15 cellular contexts compared by ENCODE assay signal in genomic region chr13:113291129-113291528, GRCh38. TPM values are rescaled to one million over a fixed set of nuclear protein-coding genes. Genes with fewer than 3 reads are reported as not detected.
DNase-seq lines count a peak whose midpoint lies in the region; ATAC-seq and TF ChIP-seq lines count a peak whose summit lies in the region.
"Had no signal": no experiment of that assay in that cellular context is flagged by ENCODE, and none has a peak within 500 bp of the region (broad histone marks: within the 10 kb centered on the region; RNA-seq: fewer than 3 reads in every experiment).

No MANE protein-coding gene starts in this region.

- no peak for DNase-seq in natural killer cell
- DNase-seq in natural killer cell treated with Interleukin-12 subunit alpha and Interleukin-12 subunit beta and Interleukin-15 and Interleukin-18, amount 100 ng/mL, for 72 hours (ENCODE audit: low spot score): no peak
- no peak for DNase-seq in activated B cell treated with CpG ODN at 0.5 μM for 24 hours
- no peak for DNase-seq in nephron progenitor cell
- DNase-seq in type B pancreatic cell (ENCODE audit: extremely low spot score, unreplicated experiment): no peak
- no peak for DNase-seq in DMS 273 treated with DMSO at 0.1 percent for 48 hours (lab: John Stamatoyannopoulos, UW)
- DNase-seq in activated CD8-positive, alpha-beta memory T cell treated with anti-CD3 and anti-CD28 coated beads, Interleukin-2, amount 50 U/mL, for 4 hours: no peak
- DNase-seq: DND-41, GDM1, GOT3, NCI-H1092, NCI-H2107, NCI-H345, SHP77 treated with DMSO at 0.1 percent for 48 hours had no signal

- POLR2A ChIA-PET in activated B cell treated with CpG ODN at 0.5 μM for 24 hours (lab: Charles Lee): no interaction called here

- no peak for TF ChIP-seq POLR2A in GM18505 (IDR thresholded peaks at IDR 0.05; ENCODE audit: borderline replicate concordance, extremely low read depth, insufficient read depth, insufficient read length)

- peaks cover 7 to 8% of the 10 kb centered on the region in 2 donors for H3K4me1 Mint-ChIP-seq in natural killer cell
- peaks cover 8 to 20% of the 10 kb centered on the region in 2 donors for H3K4me1 Mint-ChIP-seq in natural killer cell treated with Interleukin-12 subunit alpha and Interleukin-12 subunit beta and Interleukin-15 and Interleukin-18, amount 100 ng/mL, for 72 hours (ENCODE audit: low read depth in 2 of 2)
- H3K4me1 Mint-ChIP-seq in activated B cell treated with CpG ODN at 0.5 μM for 24 hours: peaks cover 14% of the 10 kb centered on the region
- H3K4me1 Mint-ChIP-seq in nephron progenitor cell: peaks cover 36% of the 10 kb centered on the region
- H3K4me1 Mint-ChIP-seq in type B pancreatic cell (ENCODE audit: unreplicated experiment): peaks cover 11% of the 10 kb centered on the region

- CTCF ChIA-PET in activated B cell treated with CpG ODN at 0.5 μM for 24 hours (lab: Charles Lee): no interaction called here

- intact Hi-C loops in natural killer cell (cut with micrococcal nuclease): no loop called here
- intact Hi-C loops in activated B cell treated with CpG ODN at 0.5 μM for 24 hours (cut with micrococcal nuclease): loop anchor here (10.0 kb wide), 1 partner anchor 706 kb away; the partner anchor contains the start of gene TUBGCP3

- H3K27me3 Mint-ChIP-seq in natural killer cell (ENCODE audit: low read depth in 2 of 2) (peaks cover 37 to 38% of the 10 kb centered on the region in 2 donors), activated B cell treated with CpG ODN at 0.5 μM for 24 hours (peaks cover 50% of the 10 kb centered on the region), nephron progenitor cell (ENCODE audit: low read depth, poor library complexity) (peaks cover 10% of the 10 kb centered on the region), type B pancreatic cell (peaks cover 49% of the 10 kb centered on the region)
- peaks cover 31 to 41% of the 10 kb centered on the region in 2 donors for H3K27me3 Mint-ChIP-seq in natural killer cell treated with Interleukin-12 subunit alpha and Interleukin-12 subunit beta and Interleukin-15 and Interleukin-18, amount 100 ng/mL, for 72 hours

- no peaks in the 10 kb centered on the region for H3K9me3 Mint-ChIP-seq in natural killer cell
- no peaks in the 10 kb centered on the region for H3K9me3 Mint-ChIP-seq in natural killer cell treated with Interleukin-12 subunit alpha and Interleukin-12 subunit beta and Interleukin-15 and Interleukin-18, amount 100 ng/mL, for 72 hours
- no peaks in the 10 kb centered on the region for H3K9me3 Mint-ChIP-seq in activated B cell treated with CpG ODN at 0.5 μM for 24 hours
- H3K9me3 Mint-ChIP-seq in nephron progenitor cell: peaks cover 12% of the 10 kb centered on the region
- H3K9me3 Mint-ChIP-seq in type B pancreatic cell: no peaks in the 10 kb centered on the region

- no peak for TF ChIP-seq CTCF in natural killer cell (IDR thresholded peaks at IDR 0.05)
- no peak for TF ChIP-seq CTCF in activated B cell treated with CpG ODN at 0.5 μM for 24 hours (IDR thresholded peaks at IDR 0.05)
- TF ChIP-seq CTCF in nephron progenitor cell (IDR thresholded peaks at IDR 0.05): no peak
- TF ChIP-seq CTCF in type B pancreatic cell (conservative IDR thresholded peaks at IDR 0.05): no peak

- H3K27ac Mint-ChIP-seq in natural killer cell (no peak overlapping the region), activated B cell treated with CpG ODN at 0.5 μM for 24 hours (no peak overlapping the region), nephron progenitor cell (peak overlapping the region; percentile 51), type B pancreatic cell (peak overlapping the region; percentile 98)
- H3K27ac Mint-ChIP-seq in natural killer cell treated with Interleukin-12 subunit alpha and Interleukin-12 subunit beta and Interleukin-15 and Interleukin-18, amount 100 ng/mL, for 72 hours: no peak overlapping the region

- H3K36me3 Mint-ChIP-seq in natural killer cell (no peaks in the 10 kb centered on the region), activated B cell treated with CpG ODN at 0.5 μM for 24 hours (ENCODE audit: low read depth) (no peaks in the 10 kb centered on the region), nephron progenitor cell (ENCODE audit: low read depth) (no peaks in the 10 kb centered on the region), type B pancreatic cell (no peaks in the 10 kb centered on the region)
- H3K36me3 Mint-ChIP-seq in natural killer cell treated with Interleukin-12 subunit alpha and Interleukin-12 subunit beta and Interleukin-15 and Interleukin-18, amount 100 ng/mL, for 72 hours: no peaks in the 10 kb centered on the region

- ATAC-seq in natural killer cell: no peak
- no peak for ATAC-seq in natural killer cell treated with Interleukin-12 subunit alpha and Interleukin-12 subunit beta and Interleukin-15 and Interleukin-18, amount 100 ng/mL, for 72 hours
- no peak for ATAC-seq in activated B cell treated with CpG ODN at 0.5 μM for 24 hours (ENCODE audit: low read depth)
- no peak for ATAC-seq in GM18505 (IDR thresholded peaks at IDR 0.05; ENCODE audit: unreplicated experiment)

- H3K4me3 Mint-ChIP-seq in natural killer cell (peak overlapping the region; percentile 31), activated B cell treated with CpG ODN at 0.5 μM for 24 hours (peak overlapping the region; percentile 24), nephron progenitor cell (peak overlapping the region; percentile 72), type B pancreatic cell (peak overlapping the region; percentile 65)
- no peak overlapping the region for H3K4me3 Mint-ChIP-seq in natural killer cell treated with Interleukin-12 subunit alpha and Interleukin-12 subunit beta and Interleukin-15 and Interleukin-18, amount 100 ng/mL, for 72 hours

RNA-seq across cellular contexts. Expression of gene LAMP1, which starts 5.9 kb away (rescaled TPM):
- total RNA-seq in natural killer cell (100 to 1,000 TPM; 137 to 168 (median 159) TPM), activated B cell treated with CpG ODN at 0.5 μM for 24 hours (83.7 and 86.2 TPM in 2 replicates), type B pancreatic cell (ENCODE audit: low replicate concordance) (152 and 312 TPM in 2 replicates)
- total RNA-seq in natural killer cell treated with Interleukin-12 subunit alpha and Interleukin-12 subunit beta and Interleukin-15 and Interleukin-18, amount 100 ng/mL, for 72 hours: 100 to 1,000 TPM; 104 to 108 TPM

Comparison
In these comparisons a context has a peak if more than half of its experiments do, and no peak if none do; other contexts are left out.
1. H3K27ac Mint-ChIP-seq: peak in nephron progenitor cell (single experiment) and type B pancreatic cell (single experiment); none in natural killer cell (0 of 2), natural killer cell treated with Interleukin-12 subunit alpha and Interleukin-12 subunit beta and Interleukin-15 and Interleukin-18, amount 100 ng/mL, for 72 hours (0 of 2) and activated B cell treated with CpG ODN at 0.5 μM for 24 hours (single experiment).